Comparison of ENCODE assay signal across 2 cellular contexts in genomic region chr20:32455901-32456701, GRCh38.
TF ChIP-seq lines count a peak whose summit lies in the region.

No MANE protein-coding gene starts in this region.

TF ChIP-seq in SK-N-SH, 30 proteins besides CTCF, POLR2A, EP300 and RAD21 (continued from another document):
- no peak for TF ChIP-seq ZBTB33 (IDR thresholded peaks at IDR 0.05; ENCODE audit: borderline replicate concordance, low read depth)
- TF ChIP-seq GABPA (IDR thresholded peaks at IDR 0.05; ENCODE audit: low read depth) = no peak
- TF ChIP-seq, protein P1, sequence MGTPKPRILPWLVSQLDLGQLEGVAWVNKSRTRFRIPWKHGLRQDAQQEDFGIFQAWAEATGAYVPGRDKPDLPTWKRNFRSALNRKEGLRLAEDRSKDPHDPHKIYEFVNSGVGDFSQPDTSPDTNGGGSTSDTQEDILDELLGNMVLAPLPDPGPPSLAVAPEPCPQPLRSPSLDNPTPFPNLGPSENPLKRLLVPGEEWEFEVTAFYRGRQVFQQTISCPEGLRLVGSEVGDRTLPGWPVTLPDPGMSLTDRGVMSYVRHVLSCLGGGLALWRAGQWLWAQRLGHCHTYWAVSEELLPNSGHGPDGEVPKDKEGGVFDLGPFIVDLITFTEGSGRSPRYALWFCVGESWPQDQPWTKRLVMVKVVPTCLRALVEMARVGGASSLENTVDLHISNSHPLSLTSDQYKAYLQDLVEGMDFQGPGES (IDR thresholded peaks at IDR 0.05; ENCODE audit: low read depth, low read length) = no peak
- TF ChIP-seq MXI1 (IDR thresholded peaks at IDR 0.05; ENCODE audit: low read depth, low read length) = no peak
- TF ChIP-seq FOSL2 (IDR thresholded peaks at IDR 0.05; ENCODE audit: borderline replicate concordance, low read depth) = no peak
- no peak for TF ChIP-seq MAX (IDR thresholded peaks at IDR 0.05; ENCODE audit: low read depth)
- TF ChIP-seq RCOR1 (IDR thresholded peaks at IDR 0.05; ENCODE audit: low read length) = no peak
- TF ChIP-seq RXRA (IDR thresholded peaks at IDR 0.05; ENCODE audit: borderline replicate concordance, low read depth) = no peak

TF ChIP-seq in SK-N-SH treated with all-trans-retinoic acid at 6 μM for 48 hours, 23 proteins besides CTCF, POLR2A, EP300 and RAD21 (continued from another document):
- TF ChIP-seq PATZ1 (CRISPR knock-in tag; IDR thresholded peaks at IDR 0.05; ENCODE audit: borderline replicate concordance) (no peak), CSRNP3 (CRISPR knock-in tag; IDR thresholded peaks at IDR 0.05) (no peak), ZNF70 (CRISPR knock-in tag; IDR thresholded peaks at IDR 0.05) (no peak), ARNTL (CRISPR knock-in tag; IDR thresholded peaks at IDR 0.05; ENCODE audit: borderline replicate concordance, low read depth) (no peak), RARB (CRISPR knock-in tag; IDR thresholded peaks at IDR 0.05) (no peak), ZNF8 (CRISPR knock-in tag; IDR thresholded peaks at IDR 0.05) (no peak), SNAI2 (CRISPR knock-in tag; IDR thresholded peaks at IDR 0.05) (no peak), ZFP30 (CRISPR knock-in tag; IDR thresholded peaks at IDR 0.05) (no peak), ZC3H10 (CRISPR knock-in tag; IDR thresholded peaks at IDR 0.05) (no peak), PPARA (CRISPR knock-in tag; IDR thresholded peaks at IDR 0.05; ENCODE audit: borderline replicate concordance) (no peak), OSR1 (CRISPR knock-in tag; IDR thresholded peaks at IDR 0.05) (no peak)
